Comparison of ENCODE assay signal across 21 cellular contexts in the genomic region with DNA sequence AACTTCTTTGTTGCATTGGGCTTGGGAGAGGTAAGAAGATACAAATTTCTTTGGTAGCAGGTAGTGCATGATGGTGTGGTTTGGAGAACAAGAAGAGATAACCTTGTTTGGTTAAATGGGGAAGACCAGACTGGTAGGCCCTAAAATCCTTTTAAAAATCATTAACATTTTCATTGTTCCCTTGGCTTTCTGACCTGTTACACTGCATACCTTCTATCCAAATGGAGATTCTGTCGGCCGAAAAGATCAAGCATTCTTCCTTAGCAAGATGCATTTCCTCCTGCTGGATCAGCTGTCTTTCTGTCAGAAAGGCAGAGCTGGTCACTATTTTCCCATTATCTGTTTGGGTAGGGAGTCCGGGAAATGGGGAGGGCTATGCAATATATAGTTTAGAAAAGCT. TPM values are rescaled to one million over a fixed set of nuclear protein-coding genes. Genes with fewer than 3 reads are reported as not detected.
DNase-seq lines count a peak whose midpoint lies in the region; ATAC-seq, FAIRE-seq and TF ChIP-seq lines count a peak whose summit lies in the region.
"Had no signal": no experiment of that assay in that cellular context is flagged by ENCODE, and none has a peak within 500 bp of the region (broad histone marks: within the 10 kb centered on the region; RNA-seq: fewer than 3 reads in every experiment).

No MANE protein-coding gene starts in this region.

- dilution Hi-C loops in keratinocyte (cut with MboI; ENCODE audit: extremely low pct_ligation_motif_present, low sequenced_read_pairs): no loop called here

- peaks cover 36% of the 10 kb centered on the region for H3K4me1 ChIP-seq in GM23338 (ENCODE audit: insufficient read depth)
- peaks cover 34% of the 10 kb centered on the region for H3K4me1 ChIP-seq in HUES64 (ENCODE audit: insufficient read depth, low read length)
- peaks cover 28% of the 10 kb centered on the region for H3K4me1 ChIP-seq in keratinocyte (ENCODE audit: control insufficient read depth, extremely low read depth, insufficient read depth, low read length)
- H3K4me1 ChIP-seq: BE2C, parathyroid adenoma had no signal

- WGBS in HUES64: 3% methylated on average over 2 of the region's 3 CpGs

- H3K4me3 Mint-ChIP-seq in GM23338 (peak overlapping the region; percentile 49), brain (no peak overlapping the region)

- H4K20me1 ChIP-seq in GM23338 (replicated peaks; ENCODE audit: insufficient read depth) (no peaks in the 10 kb centered on the region), keratinocyte (ENCODE audit: control insufficient read depth, extremely low read depth, insufficient read depth, low read length) (no peaks in the 10 kb centered on the region)

- peaks cover 9% of the 10 kb centered on the region for H3F3A ChIP-seq in GM23338 (replicated peaks; ENCODE audit: low read depth)

- H3K36me3 Mint-ChIP-seq in GM23338 (ENCODE audit: low read depth): peaks cover 23% of the 10 kb centered on the region
- peaks cover 32% of the 10 kb centered on the region for H3K36me3 Mint-ChIP-seq in brain

- H3K4me1 Mint-ChIP-seq in GM23338 (peaks cover 68% of the 10 kb centered on the region), brain (peaks cover 17% of the 10 kb centered on the region)

- no peaks in the 10 kb centered on the region for H3K27me3 ChIP-seq in GM23338 (ENCODE audit: insufficient read depth)
- H3K27me3 ChIP-seq in HUES64 (ENCODE audit: insufficient read depth, low read length): no peaks in the 10 kb centered on the region
- no peaks in the 10 kb centered on the region for H3K27me3 ChIP-seq in keratinocyte (ENCODE audit: control insufficient read depth, extremely low read depth, insufficient read depth, low read length)
- H3K27me3 ChIP-seq: BE2C, left lung had no signal

- peaks cover 18% of the 10 kb centered on the region; the same call in 2 of the 3 replicates for H3K9me3 Mint-ChIP-seq in GM23338
- H3K9me3 Mint-ChIP-seq in brain: no peaks in the 10 kb centered on the region

- H3K9me2 ChIP-seq in GM23338 (ENCODE audit: insufficient read depth): peaks cover 4% of the 10 kb centered on the region; the same call in 1 of the 2 replicates

- peak overlapping the region; percentile 52 for H3K9ac ChIP-seq in HUES64 (ENCODE audit: low read depth, low read length)
- no peak overlapping the region for H3K9ac ChIP-seq in keratinocyte (ENCODE audit: control insufficient read depth, extremely low read depth, insufficient read depth, low read length)
- H3K9ac ChIP-seq: parathyroid adenoma had no signal

- peak overlapping the region; percentile 98 for H3K27ac Mint-ChIP-seq in GM23338
- peak overlapping the region in 3 of 5 experiments; percentile 27 to 82 (median 54) for H3K27ac Mint-ChIP-seq in brain

- H2AFZ ChIP-seq in GM23338 (no peak overlapping the region), keratinocyte (ENCODE audit: control insufficient read depth, low read length) (no peak overlapping the region)
- H2AFZ ChIP-seq: parathyroid adenoma had no signal

- H3K27me3 Mint-ChIP-seq in GM23338 (ENCODE audit: insufficient read depth, low read depth, poor library complexity) (peaks cover 31% of the 10 kb centered on the region), brain (no peaks in the 10 kb centered on the region)

- peak; percentile 97 for DNase-seq in GM23338 (ENCODE audit: low spot score)
- DNase-seq in keratinocyte (ENCODE audit: low read depth, low spot score): no peak
- no peak for DNase-seq in effector CD4-positive, alpha-beta T cell
- no peak for DNase-seq in MV-4-11 (lab: John Stamatoyannopoulos, UW)
- DNase-seq: activated CD4-positive, alpha-beta T cell treated with anti-CD3 and anti-CD28 coated beads for 4 hours; activated T-cell treated with anti-CD3 and anti-CD28 coated beads, Interleukin-2, amount 50 U/mL, for 1 hour; BE2C; central memory CD4-positive, alpha-beta T cell; effector memory CD4-positive, alpha-beta T cell; Karpas-422; left lung; NCI-H774; small intestine had no signal

- H3K27ac ChIP-seq in GM23338 (ENCODE audit: low read depth) (peak overlapping the region; percentile 90), HUES64 (ENCODE audit: low read depth, low read length) (peak overlapping the region; percentile 99), keratinocyte (ENCODE audit: control insufficient read depth, insufficient read depth, low read length) (peak overlapping the region; percentile 80)
- H3K27ac ChIP-seq: parathyroid adenoma, thoracic aorta had no signal

- no peaks in the 10 kb centered on the region for H3K36me3 ChIP-seq in GM23338 (ENCODE audit: insufficient read depth)
- H3K36me3 ChIP-seq in HUES64 (ENCODE audit: insufficient read depth, low read length): 0 out of 2 replicates have a peak, but pooled peaks cover 2% of the 10 kb centered on the region
- H3K36me3 ChIP-seq in keratinocyte (ENCODE audit: control insufficient read depth in 2 of 2, extremely low read depth in 1 of 2, insufficient read depth in 2 of 2, low read length in 2 of 2): peaks cover 0 to 2% of the 10 kb centered on the region in 2 experiments
- H3K36me3 ChIP-seq: BE2C, left lung, thoracic aorta had no signal

- ATAC-seq in GM23338 (peak; percentile 97), HG02588 (IDR thresholded peaks at IDR 0.05; ENCODE audit: unreplicated experiment) (no peak)
- ATAC-seq: Panc1 had no signal

- H3K4me3 ChIP-seq in GM23338 (peak overlapping the region; percentile 16), HUES64 (ENCODE audit: low read length) (0 out of 2 replicates have a peak overlapping the region, but pooled peaks have one; percentile 4), keratinocyte (ENCODE audit: control insufficient read depth in 2 of 3, extremely low read depth in 1 of 3, insufficient read depth in 2 of 3, low read depth in 1 of 3, low read length in 3 of 3) (peak overlapping the region in 1 of 3 experiments; percentile 62)
- H3K4me3 ChIP-seq: left lung, thoracic aorta had no signal

- peak overlapping the region; percentile 58 for H3K4me2 ChIP-seq in GM23338
- H3K4me2 ChIP-seq in keratinocyte (ENCODE audit: control insufficient read depth, extremely low read depth, insufficient read depth, low read depth, low read length): peak overlapping the region; percentile 81

- no peak for TF ChIP-seq CTCF in GM23338 (conservative IDR thresholded peaks at IDR 0.05; ENCODE audit: low read depth in 2 of 2)
- TF ChIP-seq CTCF in brain (conservative IDR thresholded peaks at IDR 0.05): no peak
- TF ChIP-seq CTCF in keratinocyte (optimal IDR thresholded peaks at IDR 0.05 in 1 of 3, IDR thresholded peaks at IDR 0.05 in 1 of 3, conservative IDR thresholded peaks at IDR 0.05 in 1 of 3; ENCODE audit: extremely low read depth in 1 of 3, insufficient read depth in 2 of 3, low read length in 3 of 3): no peak

- H3K79me2 ChIP-seq in GM23338 (replicated peaks; ENCODE audit: insufficient read depth) (no peaks in the 10 kb centered on the region), keratinocyte (ENCODE audit: control insufficient read depth, insufficient read depth, low read length) (peaks cover 2% of the 10 kb centered on the region)
- H3K79me2 ChIP-seq: parathyroid adenoma had no signal

- H3K9me3 ChIP-seq in HUES64 (ENCODE audit: insufficient read depth, low read depth, low read length): peaks cover 8% of the 10 kb centered on the region; the same call in 1 of the 2 replicates
- no peaks in the 10 kb centered on the region for H3K9me3 ChIP-seq in keratinocyte (ENCODE audit: control insufficient read depth, low read depth, low read length)
- H3K9me3 ChIP-seq: BE2C, thoracic aorta had no signal

- H3K9me1 ChIP-seq in keratinocyte (ENCODE audit: control insufficient read depth, extremely low read depth, insufficient read depth, low read length): no peaks in the 10 kb centered on the region

- no peak for FAIRE-seq in keratinocyte (lab: Jason Lieb, UNC)
- FAIRE-seq: G401.6, GM12891, small intestine had no signal

TF ChIP-seq in GM23338, 12 proteins besides CTCF, POLR2A, EP300 and RAD21 (continues in another document):
- peak; percentile 79 for TF ChIP-seq NANOG (IDR thresholded peaks at IDR 0.05; ENCODE audit: borderline replicate concordance)
- no peak for TF ChIP-seq STAT1 (IDR thresholded peaks at IDR 0.05; ENCODE audit: unreplicated experiment)
- no peak for TF ChIP-seq EZH2 (IDR thresholded peaks at IDR 0.05; ENCODE audit: low read depth, unreplicated experiment)
- no peak for TF ChIP-seq EZH2phosphoT487 (IDR thresholded peaks at IDR 0.05; ENCODE audit: unreplicated experiment)
- TF ChIP-seq ZNF331 (CRISPR knock-in tag; IDR thresholded peaks at IDR 0.05; ENCODE audit: low read depth): no peak
- peak; percentile 48; the same call in 1 of the 2 replicates for TF ChIP-seq ETS1 (IDR thresholded peaks at IDR 0.05)
- no peak for TF ChIP-seq POLR2AphosphoS5 (IDR thresholded peaks at IDR 0.05; ENCODE audit: low read depth)

RNA-seq across cellular contexts. Expression of gene AGK, which starts 33.7 kb away (rescaled TPM):
- 36.6 and 37.9 TPM in 2 replicates for total RNA-seq in GM23338 (2014; rRNA removed; shearing (Covaris generic))
- polyA plus RNA-seq in GM23338 (2016; fragmentation: Nextera tagmentation; extraction: Ambion mirVana): 19.1 and 21.9 TPM in 2 replicates
- 20.3 TPM for polyA plus RNA-seq in HUES64 (2013, experiment 1 of 2)
- polyA plus RNA-seq in HUES64 (2013, experiment 2 of 2): 26.6 TPM
- polyA plus RNA-seq in brain (ENCODE audit: insufficient read depth, low read depth, low replicate concordance): 30.8 TPM
- polyA plus RNA-seq in keratinocyte: 30.9 to 40.0 TPM (median 36.6 TPM) in 3 replicates
- polyA plus RNA-seq in keratinocyte (2011; ENCODE audit: low read depth): 10.6 TPM
- 24.0 and 45.4 TPM in 2 replicates for polyA plus RNA-seq in keratinocyte (2011; cell fraction: cytosol; rRNA removed)
- polyA plus RNA-seq in keratinocyte (2011; cell fraction: nucleus; rRNA removed): 54.0 and 61.2 TPM in 2 replicates
- 11.6 and 21.7 TPM in 2 replicates for polyA plus RNA-seq in keratinocyte (2012; ENCODE audit: low replicate concordance)
- polyA minus RNA-seq in keratinocyte: 21.7 to 37.8 TPM (median 29.8 TPM) in 3 replicates
- polyA minus RNA-seq in keratinocyte (2011; cell fraction: cytosol; rRNA and poly(A)+ RNA removed): 12.9 TPM
- 24.0 and 47.0 TPM in 2 replicates for polyA minus RNA-seq in keratinocyte (2011; cell fraction: nucleus; rRNA and poly(A)+ RNA removed)
